ENCODE assay signal across 24 cellular contexts in the genomic region with DNA sequence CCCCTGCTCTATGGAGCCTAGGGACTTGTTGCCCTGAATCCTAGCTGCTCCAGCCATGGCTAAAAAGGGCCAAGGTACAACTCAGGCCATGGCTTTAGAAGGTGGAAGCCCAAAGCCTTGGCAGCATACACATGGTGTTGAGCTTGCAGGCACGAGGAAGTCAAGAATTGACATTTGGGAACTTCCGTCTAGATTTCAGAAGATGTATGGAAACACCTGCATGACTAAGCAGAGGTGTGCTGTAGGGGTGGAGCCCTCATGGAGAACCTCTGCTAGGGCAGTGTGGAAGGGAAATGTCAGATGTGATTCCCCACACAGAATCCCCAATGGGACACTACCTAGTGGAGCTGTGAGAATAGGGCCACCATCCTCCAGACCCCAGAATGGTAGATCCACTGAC.
"Had no signal": no experiment of that assay in that cellular context is flagged by ENCODE, and none has a peak within 500 bp of the region (broad histone marks: within the 10 kb centered on the region; RNA-seq: fewer than 3 reads in every experiment).

No MANE protein-coding gene starts in this region.

- H3K27ac Mint-ChIP-seq: mesothelial cell of epicardium; nephron progenitor cell; stimulated activated naive CD8-positive, alpha-beta T cell treated with anti-CD3 and anti-CD28 coated beads, Interleukin-15, amount 100 ng/mL, for 72 hours had no signal

- H3K27me3 ChIP-seq: colonic mucosa, gastrocnemius medialis, right atrium auricular region, sigmoid colon, suprapubic skin, transverse colon, upper lobe of right lung, uterus had no signal

- H3K27me3 Mint-ChIP-seq: stimulated activated naive CD8-positive, alpha-beta T cell treated with anti-CD3 and anti-CD28 coated beads, Interleukin-15, amount 100 ng/mL, for 72 hours had no signal

- H3K4me1 ChIP-seq: colonic mucosa, gastrocnemius medialis, prostate gland, sigmoid colon, suprapubic skin, uterus had no signal

- H3K9me3 ChIP-seq: colonic mucosa, prostate gland, sigmoid colon, suprapubic skin, transverse colon, upper lobe of right lung, uterus had no signal

- H3K4me1 Mint-ChIP-seq: nephron progenitor cell had no signal

- H3K36me3 ChIP-seq: colonic mucosa, gastrocnemius medialis, prostate gland, right atrium auricular region, sigmoid colon, suprapubic skin, transverse colon, upper lobe of right lung, uterus had no signal

- DNase-seq: colonic mucosa; dermis blood vessel endothelial cell; effector memory CD4-positive, alpha-beta T cell; erythroblast; gastrocnemius medialis; head of caudate nucleus; mesenchymal stem cell; naive thymus-derived CD8-positive, alpha-beta T cell; nephron progenitor cell; nucleus accumbens; sigmoid colon; stimulated activated CD4-positive, alpha-beta T cell treated with anti-CD3 and anti-CD28 coated beads, Interleukin-2, amount 100 ng/mL, for 24 hours; stimulated activated CD4-positive, alpha-beta T cell treated with anti-CD3 and anti-CD28 coated beads, Interleukin-4, amount 100 ng/mL, for 24 hours; stimulated activated naive CD4-positive, alpha-beta T cell; stimulated activated naive CD8-positive, alpha-beta T cell treated with anti-CD3 and anti-CD28 coated beads, Interleukin-15, amount 100 ng/mL, for 72 hours; transverse colon; upper lobe of right lung; uterus had no signal

- ATAC-seq: gastrocnemius medialis; left lobe of liver; naive thymus-derived CD8-positive, alpha-beta T cell; stimulated activated naive CD8-positive, alpha-beta T cell treated with anti-CD3 and anti-CD28 coated beads, Interleukin-15, amount 100 ng/mL, for 72 hours; upper lobe of right lung had no signal

- H3K27ac ChIP-seq: colonic mucosa, gastrocnemius medialis, prostate gland, right atrium auricular region, sigmoid colon, suprapubic skin, transverse colon, upper lobe of right lung, uterus had no signal

- H3K4me3 ChIP-seq: colonic mucosa, gastrocnemius medialis, lung, prostate gland, right atrium auricular region, sigmoid colon, suprapubic skin, transverse colon, upper lobe of right lung, uterus had no signal

- H3K4me3 Mint-ChIP-seq: mesothelial cell of epicardium; naive thymus-derived CD8-positive, alpha-beta T cell; nephron progenitor cell; stimulated activated naive CD8-positive, alpha-beta T cell treated with anti-CD3 and anti-CD28 coated beads, Interleukin-15, amount 100 ng/mL, for 72 hours had no signal
